Comparison of ENCODE assay signal across 9 cellular contexts in genomic region chr15:64686130-64686735, GRCh38.
DNase-seq lines count a peak whose midpoint lies in the region; ATAC-seq and TF ChIP-seq lines count a peak whose summit lies in the region.
"Had no signal": no experiment of that assay in that cellular context is flagged by ENCODE, and none has a peak within 500 bp of the region (broad histone marks: within the 10 kb centered on the region; RNA-seq: fewer than 3 reads in every experiment).

No MANE protein-coding gene starts in this region.

- no peak for ATAC-seq in HG02885 (IDR thresholded peaks at IDR 0.05; ENCODE audit: poor library complexity, unreplicated experiment)
- ATAC-seq in GM19324 (IDR thresholded peaks at IDR 0.05; ENCODE audit: low FRiP score, unreplicated experiment), result no peak
- ATAC-seq in GM21381 (IDR thresholded peaks at IDR 0.05; ENCODE audit: unreplicated experiment), result no peak

- no peak overlapping the region for H3K4me2 ChIP-seq in GM23248 (ENCODE audit: unreplicated experiment)

- no peaks in the 10 kb centered on the region for H3K9me3 ChIP-seq in GM23248 (ENCODE audit: low read depth)

- peaks cover 10% of the 10 kb centered on the region; the same call in 1 of the 2 replicates for H3K79me2 ChIP-seq in GM23248 (ENCODE audit: insufficient read depth)

- no peak overlapping the region for H3K27ac ChIP-seq in GM23248

- H3K4me3 Mint-ChIP-seq in chondrocyte (ENCODE audit: unreplicated experiment) (no peak overlapping the region), mesothelial cell of epicardium (no peak overlapping the region)
- H3K4me3 Mint-ChIP-seq: T-helper 1 cell treated with Interleukin-12 subunit alpha and Interleukin-12 subunit beta and Interleukin-4 antibody, amounts not matched to agents 30 μg/mL and 1 μg/mL, for 36 hours had no signal

- H4K20me1 ChIP-seq in GM23248 (ENCODE audit: insufficient read depth), result no peaks in the 10 kb centered on the region

- no peaks in the 10 kb centered on the region for H3K4me1 ChIP-seq in GM23248 (ENCODE audit: insufficient read depth)

- H3K36me3 ChIP-seq in GM23248 (ENCODE audit: low read depth), result peaks cover 49% of the 10 kb centered on the region; the same call in 1 of the 2 replicates

- DNase-seq in COLO668 (lab: John Stamatoyannopoulos, UW; ENCODE audit: unreplicated experiment) (peak; percentile 20), GM23248 (peak; percentile 76), NCI-H82 treated with DMSO at 0.1 percent for 48 hours (lab: John Stamatoyannopoulos, UW; ENCODE audit: unreplicated experiment) (peak; percentile 56), chondrocyte (ENCODE audit: low spot score) (no peak), mesothelial cell of epicardium (ENCODE audit: low spot score in 2 of 2, unreplicated experiment in 2 of 2) (no peak)

- peaks cover 17% of the 10 kb centered on the region for H3K36me3 Mint-ChIP-seq in chondrocyte (ENCODE audit: low read depth)
- H3K36me3 Mint-ChIP-seq in mesothelial cell of epicardium, result peaks cover 26% of the 10 kb centered on the region

- 61 to 64% methylated on average over 10 of the region's 10 CpGs for WGBS in GM23248 (ENCODE audit: low coverage in 1 of 2, low lambda C conversion rate in 2 of 2, missing lambda C conversion rate in 2 of 2), 2 experiments

- no peaks in the 10 kb centered on the region for H3K27me3 Mint-ChIP-seq in chondrocyte (ENCODE audit: low read depth)
- H3K27me3 Mint-ChIP-seq in mesothelial cell of epicardium (ENCODE audit: low read depth), result no peaks in the 10 kb centered on the region

- TF ChIP-seq CTCF in chondrocyte (IDR thresholded peaks at IDR 0.05) (peak; percentile 85), mesothelial cell of epicardium (IDR thresholded peaks at IDR 0.05; ENCODE audit: unreplicated experiment) (peak; percentile 73)

- H3K4me1 Mint-ChIP-seq in chondrocyte (ENCODE audit: low read depth) (peaks cover 3% of the 10 kb centered on the region), mesothelial cell of epicardium (peaks cover 11% of the 10 kb centered on the region)

- peaks cover 21% of the 10 kb centered on the region; the same call in 1 of the 2 replicates for H3F3A ChIP-seq in GM23248 (ENCODE audit: insufficient read depth)

- no peaks in the 10 kb centered on the region for H3K9me2 ChIP-seq in GM23248 (ENCODE audit: insufficient read depth)

- H3K27ac Mint-ChIP-seq in chondrocyte (ENCODE audit: unreplicated experiment) (peak overlapping the region; percentile 45), mesothelial cell of epicardium (peak overlapping the region; percentile 61)
- H3K27ac Mint-ChIP-seq: T-helper 1 cell treated with Interleukin-12 subunit alpha and Interleukin-12 subunit beta and Interleukin-4 antibody, amounts not matched to agents 30 μg/mL and 1 μg/mL, for 36 hours had no signal

- no peak overlapping the region for H3K4me3 ChIP-seq in GM23248

- in situ Hi-C loops in GM23248 (cut with MboI), result no loop called here

- no peak overlapping the region for H2AFZ ChIP-seq in GM23248

- no peaks in the 10 kb centered on the region for H3K27me3 ChIP-seq in GM23248 (replicated peaks; ENCODE audit: insufficient read depth)

- H3K9me3 Mint-ChIP-seq in chondrocyte (ENCODE audit: low read depth) (no peaks in the 10 kb centered on the region), mesothelial cell of epicardium (no peaks in the 10 kb centered on the region)
- H3K9me3 Mint-ChIP-seq: T-helper 1 cell treated with Interleukin-12 subunit alpha and Interleukin-12 subunit beta and Interleukin-4 antibody, amounts not matched to agents 30 μg/mL and 1 μg/mL, for 36 hours had no signal

- H3K9ac ChIP-seq in GM23248, result no peak overlapping the region

Comparison
In these comparisons a context has a peak if more than half of its experiments do, and no peak if none do; other contexts are left out.
1. DNase-seq: peak in COLO668 (single experiment), GM23248 (single experiment) and NCI-H82 treated with DMSO at 0.1 percent for 48 hours (single experiment); none in chondrocyte (single experiment) and mesothelial cell of epicardium (0 of 2).